8 cellular contexts compared by ENCODE assay signal in the genomic region with DNA sequence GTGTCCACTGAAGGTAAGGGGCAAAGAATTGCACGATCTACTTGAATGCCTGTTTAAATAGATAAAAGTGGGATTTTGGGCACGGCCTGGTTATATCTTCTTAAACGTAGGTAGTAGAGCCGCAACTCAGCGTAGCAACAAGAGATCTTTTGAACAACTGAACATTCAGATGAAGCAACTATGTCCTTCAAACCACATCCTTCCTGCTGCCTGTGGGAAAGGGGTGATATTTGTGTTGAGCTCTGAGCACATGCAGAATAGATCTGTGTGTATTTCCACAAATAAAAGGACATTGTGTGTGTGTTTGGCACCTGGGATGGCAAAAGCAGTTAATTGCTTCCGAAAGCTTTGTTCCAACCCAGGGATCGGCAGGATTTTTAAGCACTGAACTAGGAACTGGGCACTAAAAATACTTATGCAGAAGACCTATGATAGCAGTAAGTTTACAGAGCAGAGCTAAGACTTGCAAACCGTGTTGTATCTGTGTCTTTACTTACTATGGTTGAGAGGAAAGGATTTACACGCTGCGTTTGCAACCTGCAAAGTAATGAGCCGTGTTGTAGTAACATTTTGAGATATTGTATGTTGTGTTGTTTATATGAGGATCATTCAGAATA.
DNase-seq lines count a peak whose midpoint lies in the region; ATAC-seq, FAIRE-seq and TF ChIP-seq lines count a peak whose summit lies in the region.

No MANE protein-coding gene starts in this region.

- H3K27ac ChIP-seq in HL-60 (replicated peaks) (peak overlapping the region; percentile 84), astrocyte (ENCODE audit: low read depth, low read length) (no peak overlapping the region), kidney (ENCODE audit: low read depth in 2 of 2, low read length in 2 of 2) (no peak overlapping the region)

- no peaks in the 10 kb centered on the region for H3K27me3 Mint-ChIP-seq in astrocyte (ENCODE audit: low read depth, unreplicated experiment)

- H3K4me1 ChIP-seq in astrocyte (ENCODE audit: insufficient read depth, low read length) (no peaks in the 10 kb centered on the region), kidney (ENCODE audit: control insufficient read depth in 1 of 2, insufficient read depth in 1 of 2, low read depth in 1 of 2, low read length in 2 of 2) (no peaks in the 10 kb centered on the region)

- ATAC-seq in GM21717 (IDR thresholded peaks at IDR 0.05; ENCODE audit: unreplicated experiment), result no peak

- H4K20me1 ChIP-seq in astrocyte (ENCODE audit: insufficient read depth, low read length), result no peaks in the 10 kb centered on the region

- H3K27me3 ChIP-seq in HL-60 (ENCODE audit: insufficient read depth, poor library complexity, severe bottlenecking) (no peaks in the 10 kb centered on the region), astrocyte (ENCODE audit: insufficient read depth, low read length) (peaks cover 7% of the 10 kb centered on the region)

- peak overlapping the region; percentile 42 for H3K27ac Mint-ChIP-seq in astrocyte (ENCODE audit: unreplicated experiment)

- H3K4me1 Mint-ChIP-seq in astrocyte (ENCODE audit: low read depth, unreplicated experiment), result peaks cover 16% of the 10 kb centered on the region

- no peak overlapping the region for H3K4me3 Mint-ChIP-seq in astrocyte (ENCODE audit: unreplicated experiment)

- H3K9me3 ChIP-seq in astrocyte (ENCODE audit: insufficient read depth, low read depth, low read length) (no peaks in the 10 kb centered on the region), kidney (ENCODE audit: control insufficient read depth in 1 of 2, low read length in 2 of 2) (no peaks in the 10 kb centered on the region)

- intact Hi-C loops in kidney (cut with DNase I), result no loop called here

- no peaks in the 10 kb centered on the region for H3K36me3 ChIP-seq in astrocyte (ENCODE audit: insufficient read depth, low read length)
- no peaks in the 10 kb centered on the region for H3K36me3 ChIP-seq in kidney (ENCODE audit: control insufficient read depth in 1 of 2, insufficient read depth in 2 of 2, low read length in 2 of 2)

- H3K4me2 ChIP-seq in astrocyte (ENCODE audit: low read length), result no peak overlapping the region

- no peaks in the 10 kb centered on the region for H3K9me3 Mint-ChIP-seq in astrocyte (ENCODE audit: unreplicated experiment)

- no peak overlapping the region for H2AFZ ChIP-seq in astrocyte (ENCODE audit: low read depth, low read length)

- H3K9ac ChIP-seq in astrocyte (ENCODE audit: low read length), result no peak overlapping the region
- no peak overlapping the region for H3K9ac ChIP-seq in kidney (ENCODE audit: low read length in 2 of 2)

- H3K4me3 ChIP-seq in HL-60 (replicated peaks; ENCODE audit: insufficient read depth, low read length) (peak overlapping the region; percentile 7; the same call in 1 of the 2 replicates), astrocyte (ENCODE audit: insufficient read depth, low read depth, low read length) (no peak overlapping the region), kidney (ENCODE audit: low read length in 2 of 2) (no peak overlapping the region)

- H3K79me2 ChIP-seq in astrocyte (ENCODE audit: insufficient read depth, low read length), result no peaks in the 10 kb centered on the region

- no peak for FAIRE-seq in astrocyte (lab: Jason Lieb, UNC)
- FAIRE-seq in kidney (lab: Jason Lieb, UNC), result no peak

- TF ChIP-seq CTCF in HL-60 (IDR thresholded peaks at IDR 0.05; ENCODE audit: insufficient read depth, low read length) (no peak), astrocyte (IDR thresholded peaks at IDR 0.05; ENCODE audit: insufficient read depth, low read depth, low read length) (no peak), kidney (IDR thresholded peaks at IDR 0.05; ENCODE audit: borderline replicate concordance, extremely low read depth, insufficient read depth) (no peak)

- DNase-seq in HL-60 (ENCODE audit: low read depth in 1 of 2, low spot score in 1 of 2) (peak; percentile 72 to 82), UCSD-AML1 (lab: John Stamatoyannopoulos, UW; ENCODE audit: unreplicated experiment) (peak; percentile 36), astrocyte (ENCODE audit: low read depth) (no peak), iPS-NIHi7 (ENCODE audit: extremely low spot score) (no peak), kidney (no peak), middle frontal gyrus (ENCODE audit: extremely low spot score, low spot score) (no peak)
- DNase-seq in stimulated activated CD4-positive, alpha-beta T cell treated with anti-CD3 and anti-CD28 coated beads, Interleukin-4, amount 100 ng/mL, for 1 hour, result peak; percentile 3

- H3K36me3 Mint-ChIP-seq in astrocyte (ENCODE audit: low read depth, unreplicated experiment), result no peaks in the 10 kb centered on the region

Comparison
In these comparisons a context has a peak if more than half of its experiments do, and no peak if none do; other contexts are left out.
1. DNase-seq: peak in HL-60 (2 of 2), UCSD-AML1 (single experiment) and stimulated activated CD4-positive, alpha-beta T cell treated with anti-CD3 and anti-CD28 coated beads, Interleukin-4, amount 100 ng/mL, for 1 hour (single experiment); none in astrocyte (single experiment), iPS-NIHi7 (single experiment), kidney (single experiment) and middle frontal gyrus (single experiment).